Comparison of ENCODE assay signal across 20 cellular contexts in the genomic region with DNA sequence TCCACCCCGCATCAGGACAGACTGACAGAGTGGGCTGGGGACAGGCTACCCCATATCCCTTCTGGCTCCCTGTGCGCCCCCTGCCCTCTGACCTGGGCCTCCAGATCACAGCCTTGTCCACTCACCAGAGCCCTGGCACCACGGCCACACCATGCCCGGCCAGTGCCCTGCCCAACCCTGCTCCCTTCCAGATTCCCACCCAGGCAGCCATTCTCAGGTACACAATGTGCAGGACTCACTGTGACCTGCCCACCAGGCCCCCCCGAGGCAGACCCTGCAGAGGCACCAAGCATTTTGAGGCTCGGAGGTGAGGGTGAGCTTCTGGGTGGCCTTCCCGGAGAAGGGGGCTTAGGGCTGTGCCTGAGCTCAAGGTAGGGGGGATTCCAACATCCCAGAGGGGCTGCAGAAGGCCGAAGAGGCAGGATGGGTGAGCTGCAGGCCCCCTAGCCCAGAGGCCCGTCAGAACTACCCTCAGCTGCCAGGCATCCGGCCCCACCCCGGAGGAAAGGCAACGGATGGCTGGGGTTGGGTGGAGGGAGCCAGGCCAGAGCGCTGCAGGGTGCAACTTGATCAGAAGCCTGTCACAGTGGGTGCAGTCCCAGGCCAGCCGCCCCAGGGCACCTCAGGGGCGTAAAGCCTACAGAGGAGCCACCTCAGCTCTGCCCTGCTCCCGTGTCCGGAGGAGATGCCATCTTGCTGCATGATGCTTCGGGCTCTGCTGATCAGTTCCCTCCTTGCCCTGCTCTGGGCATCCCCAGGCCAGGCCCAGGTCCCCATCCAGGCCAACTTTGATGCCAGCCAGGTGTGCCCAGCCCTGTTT. TPM values are rescaled to one million over a fixed set of nuclear protein-coding genes. Genes with fewer than 3 reads are reported as not detected.
A peak's percentile ranks its signal among the peaks of the same experiment; 100 is the strongest.
DNase-seq lines count a peak whose midpoint lies in the region; ATAC-seq and TF ChIP-seq lines count a peak whose summit lies in the region.
"Had no signal": no experiment of that assay in that cellular context is flagged by ENCODE, and none has a peak within 500 bp of the region (broad histone marks: within the 10 kb centered on the region; RNA-seq: fewer than 3 reads in every experiment).

TSS of gene LCNL1 (plus strand) at position 762 of the 820 bp plus-strand sequence. CDS start 594 bp downstream, outside the sequence.

- peak in 1 of 2 donors; percentile 33 for TF ChIP-seq EP300 in tibial nerve (IDR thresholded peaks at IDR 0.05)

- no peaks in the 10 kb centered on the region for H3K36me3 ChIP-seq in lung (ENCODE audit: control insufficient read depth in 2 of 2, insufficient read depth in 2 of 2, low read length in 2 of 2)
- peaks cover 0 to 5% (median 0%) of the 10 kb centered on the region in 3 donors for H3K36me3 ChIP-seq in tibial nerve
- no peaks in the 10 kb centered on the region for H3K36me3 ChIP-seq in aorta (ENCODE audit: control insufficient read depth in 1 of 2, insufficient read depth in 2 of 2, low read length in 1 of 2)
- H3K36me3 ChIP-seq: ascending aorta, ovary, vagina had no signal

- H3K27ac Mint-ChIP-seq in endothelial cell (ENCODE audit: unreplicated experiment) = no peak within 1 kb of the TSS
- H3K27ac Mint-ChIP-seq: activated T-helper 1 cell treated with anti-CD3 and anti-CD28 coated beads, Interleukin-12 subunit alpha, Interleukin-12 subunit beta, Interleukin-2, Interleukin-4 antibody, amounts not matched to agents 30 ng/mL and 10 ng/mL and 1 ng/mL, durations not matched to agents 14 hours and 24 hours and 36 hours had no signal

- no peak for DNase-seq in Right ventricle myocardium inferior (ENCODE audit: missing footprints)
- DNase-seq in left cardiac atrium = no peak
- no peak for DNase-seq in endothelial cell (ENCODE audit: low spot score)
- no peak for DNase-seq in lung (ENCODE audit: low spot score)
- DNase-seq in tibial nerve (ENCODE audit: low spot score in 2 of 2) = no peak
- no peak for DNase-seq in G401 (ENCODE audit: low spot score)
- no peak for DNase-seq in aorta
- DNase-seq: cortex of kidney; NCI-H1048; NCI-H2107; ovary; stimulated activated naive CD4-positive, alpha-beta T cell; SW 1271 had no signal

- H3K9me3 Mint-ChIP-seq in endothelial cell (ENCODE audit: unreplicated experiment) = no peaks in the 10 kb centered on the region
- H3K9me3 Mint-ChIP-seq: activated T-helper 1 cell treated with anti-CD3 and anti-CD28 coated beads, Interleukin-12 subunit alpha, Interleukin-12 subunit beta, Interleukin-2, Interleukin-4 antibody, amounts not matched to agents 30 ng/mL and 10 ng/mL and 1 ng/mL, durations not matched to agents 14 hours and 24 hours and 36 hours had no signal

- peak; percentile 1 for ATAC-seq in Right ventricle myocardium inferior
- no peak for ATAC-seq in left cardiac atrium
- ATAC-seq in lung (ENCODE audit: insufficient read depth, low FRiP score) = no peak
- no peak for ATAC-seq in aorta (ENCODE audit: low FRiP score)
- no peak for ATAC-seq in GM18517 (IDR thresholded peaks at IDR 0.05; ENCODE audit: unreplicated experiment)
- ATAC-seq: A549 had no signal

- H3K4me1 Mint-ChIP-seq in endothelial cell (ENCODE audit: unreplicated experiment) = peaks cover 2% of the 10 kb centered on the region

- peak within 1 kb of the TSS; percentile 52 for H3K4me3 Mint-ChIP-seq in endothelial cell (ENCODE audit: unreplicated experiment)
- H3K4me3 Mint-ChIP-seq: activated T-helper 1 cell treated with anti-CD3 and anti-CD28 coated beads, Interleukin-12 subunit alpha, Interleukin-12 subunit beta, Interleukin-2, Interleukin-4 antibody, amounts not matched to agents 30 ng/mL and 10 ng/mL and 1 ng/mL, durations not matched to agents 14 hours and 24 hours and 36 hours had no signal

- WGBS in lung, 2 donors = 75 to 85% methylated on average over 17 to 18 of the region's 18 CpGs
- WGBS in tibial nerve, 2 donors = 76 to 80% methylated on average over 13 to 14 of the region's 18 CpGs
- WGBS in aorta, 2 donors = 88% methylated on average over 18 of the region's 18 CpGs

- H3K27me3 ChIP-seq in lung (ENCODE audit: control insufficient read depth, insufficient read depth) (peaks cover 5% of the 10 kb centered on the region), tibial nerve (peaks cover 0 to 37% of the 10 kb centered on the region in 2 donors), aorta (ENCODE audit: control insufficient read depth in 1 of 2, insufficient read depth in 2 of 2, low read length in 1 of 2) (no peaks in the 10 kb centered on the region)
- H3K27me3 ChIP-seq: ovary had no signal

- intact Hi-C loops in Right ventricle myocardium inferior (cut with DNase I) (no loop called here), left cardiac atrium (cut with DNase I) (no loop called here), aorta (cut with DNase I) (no loop called here)

- H3K27ac ChIP-seq in lung (ENCODE audit: low read depth in 1 of 2, low read length in 1 of 2) (peak within 1 kb of the TSS; percentile 45 to 83), tibial nerve (peak within 1 kb of the TSS in 1 of 4 donors; percentile 71), aorta (ENCODE audit: low read depth in 1 of 2, low read length in 2 of 2) (no peak within 1 kb of the TSS)
- H3K27ac ChIP-seq: ascending aorta, ovary, vagina had no signal

- in situ Hi-C loops in G401 (cut with HindIII; ENCODE audit: low sequenced_read_pairs) = no loop called here

- no peak for TF ChIP-seq POLR2A in tibial nerve (IDR thresholded peaks at IDR 0.05)

- peaks cover 9% of the 10 kb centered on the region for H3K36me3 Mint-ChIP-seq in endothelial cell (ENCODE audit: low read depth, unreplicated experiment)

- H3K4me1 ChIP-seq in lung (ENCODE audit: control insufficient read depth in 2 of 2, insufficient read depth in 2 of 2, low read length in 2 of 2) (peaks cover 0 to 18% of the 10 kb centered on the region in 2 donors), tibial nerve (peaks cover 0 to 54% (median 12%) of the 10 kb centered on the region in 4 donors), aorta (ENCODE audit: control insufficient read depth in 1 of 2, insufficient read depth in 2 of 2, low read length in 2 of 2) (no peaks in the 10 kb centered on the region)

- TF ChIP-seq CTCF in endothelial cell (IDR thresholded peaks at IDR 0.05; ENCODE audit: unreplicated experiment) (no peak), lung (IDR thresholded peaks at IDR 0.05; ENCODE audit: control extremely low read depth, extremely low read depth) (no peak), tibial nerve (IDR thresholded peaks at IDR 0.05) (no peak)

- peaks cover 14% of the 10 kb centered on the region for H3K27me3 Mint-ChIP-seq in endothelial cell (ENCODE audit: unreplicated experiment)

- no peak within 1 kb of the TSS for H3K4me3 ChIP-seq in lung
- no peak within 1 kb of the TSS for H3K4me3 ChIP-seq in tibial nerve
- H3K4me3 ChIP-seq in aorta (ENCODE audit: low read length in 2 of 2) = no peak within 1 kb of the TSS
- H3K4me3 ChIP-seq: A549, ascending aorta, ovary, vagina had no signal

- H3K9me3 ChIP-seq in lung (ENCODE audit: control insufficient read depth in 2 of 2, insufficient read depth in 1 of 2, low read length in 1 of 2) (peaks cover 0 to 5% of the 10 kb centered on the region in 2 donors), tibial nerve (no peaks in the 10 kb centered on the region), aorta (ENCODE audit: control insufficient read depth, low read length) (no peaks in the 10 kb centered on the region)
- H3K9me3 ChIP-seq: A549, ascending aorta, ovary, vagina had no signal

RNA-seq across cellular contexts. Expression of gene LCNL1, which starts in this region (rescaled TPM):
- total RNA-seq in Right ventricle myocardium inferior = 8.6 TPM
- 1 to 10 TPM; 6.4 to 9.6 TPM for total RNA-seq in left cardiac atrium
- total RNA-seq in endothelial cell (ENCODE audit: unreplicated experiment) = not detected
- 1 to 10 TPM in 1 of 2 donors, under 1 TPM in 1; 0.28 to 2.5 TPM for total RNA-seq in lung
- polyA plus RNA-seq in lung = 1 to 10 TPM in 1 of 2 donors, under 1 TPM in 1; 0.15 to 2.7 TPM
- total RNA-seq in tibial nerve = 10 to 100 TPM; 14.7 to 86.3 (median 64.3) TPM
- not detected in 2 replicates for total RNA-seq in G401 (2014; rRNA removed; shearing (Covaris generic))
- total RNA-seq in aorta = 1 to 10 TPM in 1 of 2 donors, under 1 TPM in 1; 0.36 to 1.1 TPM
- under 1 TPM in 1 of 2 donors, not detected in 1; 0.15 TPM for polyA plus RNA-seq in aorta
- total RNA-seq: activated T-helper 1 cell treated with anti-CD3 and anti-CD28 coated beads, Interleukin-12 subunit alpha, Interleukin-12 subunit beta, Interleukin-2, Interleukin-4 antibody, amounts not matched to agents 30 ng/mL and 10 ng/mL and 1 ng/mL, durations not matched to agents 14 hours and 24 hours and 36 hours; ascending aorta; epithelial cell of proximal tubule; glomerular endothelial cell had no signal

Comparison
In these comparisons a context has a peak if more than half of its experiments do, and no peak if none do; other contexts are left out.
1. H3K27ac ChIP-seq: peak in lung (2 of 2); none in aorta (0 of 2).